ENCODE assay signal across 12 cellular contexts in genomic region chr1:13171548-13171947, GRCh38. TPM values are rescaled to one million over a fixed set of nuclear protein-coding genes. Genes with fewer than 3 reads are reported as not detected.
DNase-seq lines count a peak whose midpoint lies in the region.
"Had no signal": no experiment of that assay in that cellular context is flagged by ENCODE, and none has a peak within 500 bp of the region (broad histone marks: within the 10 kb centered on the region; RNA-seq: fewer than 3 reads in every experiment).

TSS of gene PRAMEF9 (plus strand) at chr1:13171848. CDS start at chr1:13175281, 3,433 bp downstream.

- peak; percentile 0 for DNase-seq in HT-29 (ENCODE audit: low spot score)

RNA-seq across cellular contexts. Expression of gene PRAMEF9, which starts in this region (rescaled TPM):
- total RNA-seq in HT-29 (2014; rRNA removed; shearing (Covaris generic)) = not detected in 2 replicates
- total RNA-seq: A172; A673; B cell; Caco-2; Calu3; CD4-positive, alpha-beta memory T cell; CD4-positive, alpha-beta T cell; CD4-positive, CD25-positive, alpha-beta regulatory T cell; CD8-positive, alpha-beta memory T cell; CD8-positive, alpha-beta T cell; Daoy had no signal

Comparison
In these comparisons a context has a peak if more than half of its experiments do, and no peak if none do; other contexts are left out.
1. Peak in DNase-seq in HT-29; RNA of the gene not detected or under 1 TPM.